In the genomic region with DNA sequence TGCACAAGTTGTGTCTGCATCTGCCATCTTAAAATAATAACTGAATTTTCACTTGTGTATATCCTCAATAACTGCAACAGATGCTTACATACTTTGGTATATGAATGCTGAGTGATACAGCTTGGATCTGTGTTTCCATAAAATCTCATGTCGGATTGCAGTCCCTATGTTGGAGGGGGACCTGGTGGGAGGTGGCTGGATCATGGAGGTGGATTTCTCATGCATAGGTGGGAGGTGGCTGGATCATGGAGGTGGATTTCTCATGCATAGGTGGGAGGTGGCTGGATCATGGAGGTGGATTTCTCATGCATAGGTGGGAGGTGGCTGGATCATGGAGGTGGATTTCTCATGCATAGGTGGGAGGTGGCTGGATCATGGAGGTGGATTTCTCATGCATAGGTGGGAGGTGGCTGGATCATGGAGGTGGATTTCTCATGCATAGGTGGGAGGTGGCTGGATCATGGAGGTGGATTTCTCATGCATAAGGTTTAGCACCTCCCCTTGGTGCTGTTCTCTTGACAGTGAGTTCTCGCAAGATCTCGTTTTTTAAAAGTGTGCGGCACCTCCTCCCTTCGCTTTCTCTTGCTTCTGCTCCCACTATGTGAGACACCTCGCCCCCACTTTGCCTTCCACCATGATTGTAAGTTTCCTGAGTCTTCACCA, we compare ENCODE assay signal across 6 cellular contexts. TPM values are rescaled to one million over a fixed set of nuclear protein-coding genes. Genes with fewer than 3 reads are reported as not detected.
DNase-seq lines count a peak whose midpoint lies in the region; ATAC-seq, FAIRE-seq and TF ChIP-seq lines count a peak whose summit lies in the region.
"Not testable (repeated sequence)": the region's sequence is repeated elsewhere in the genome, so short reads cannot be mapped to it uniquely, and the experiment has no call there.

No MANE protein-coding gene starts in this region.

- peak overlapping the region in 4 of 7 donors; percentile 16 to 70 (median 59) for H3K27ac Mint-ChIP-seq in CD14-positive monocyte
- H3K27ac Mint-ChIP-seq in activated CD4-positive, alpha-beta T cell treated with anti-CD3 and anti-CD28 coated beads, Interleukin-2, amount 10 ng/mL, durations not matched to agents 24 days and 14 days = peak overlapping the region; percentile 39
- peak overlapping the region; percentile 76 for H3K27ac Mint-ChIP-seq in activated naive CD8-positive, alpha-beta T cell

- DNase-seq in CD14-positive monocyte (ENCODE audit: low spot score); RWPE2 (ENCODE audit: low spot score); activated CD4-positive, alpha-beta T cell treated with anti-CD3 and anti-CD28 coated beads, Interleukin-2, amount 10 ng/mL, durations not matched to agents 24 days and 14 days; keratinocyte (ENCODE audit: low read depth, low spot score); trophoblast cell: not testable (repeated sequence)

- peak overlapping the region; percentile 73 for H3K4me2 ChIP-seq in keratinocyte (ENCODE audit: control insufficient read depth, extremely low read depth, insufficient read depth, low read depth, low read length)
- H3K4me2 ChIP-seq in trophoblast cell (ENCODE audit: low read length) = not testable (repeated sequence)

- not testable (repeated sequence) for H2BK120ac ChIP-seq in trophoblast cell (ENCODE audit: insufficient read depth, low read length, poor library complexity)

- whole genome bisulfite sequencing in trophoblast cell (ENCODE audit: extremely low coverage, insufficient coverage, insufficient read length) = no CpG with 5 or more reads among the region's 6 CpGs

- peaks cover 30% of the 10 kb centered on the region for H3K36me3 ChIP-seq in RWPE2 (ENCODE audit: low read depth)
- H3K36me3 ChIP-seq in keratinocyte (ENCODE audit: control insufficient read depth in 2 of 2, extremely low read depth in 1 of 2, insufficient read depth in 2 of 2, low read length in 2 of 2); trophoblast cell (ENCODE audit: control insufficient read depth in 1 of 2, insufficient read depth in 2 of 2, low read length in 2 of 2): not testable (repeated sequence)

- not testable (repeated sequence) for H2AFZ ChIP-seq in keratinocyte (ENCODE audit: control insufficient read depth, low read length); trophoblast cell (ENCODE audit: insufficient read depth, low read length, poor library complexity)

- H3K9me3 Mint-ChIP-seq in CD14-positive monocyte; activated CD4-positive, alpha-beta T cell treated with anti-CD3 and anti-CD28 coated beads, Interleukin-2, amount 10 ng/mL, durations not matched to agents 24 days and 14 days; activated naive CD8-positive, alpha-beta T cell (ENCODE audit: low read depth): not testable (repeated sequence)

- H3K79me1 ChIP-seq in trophoblast cell (ENCODE audit: low read length) = not testable (repeated sequence)

- H3K9ac ChIP-seq in keratinocyte (ENCODE audit: control insufficient read depth, extremely low read depth, insufficient read depth, low read length); trophoblast cell (ENCODE audit: low read length): not testable (repeated sequence)

- H3K4me1 ChIP-seq in RWPE2 (ENCODE audit: insufficient read depth, poor library complexity, severe bottlenecking) = peaks cover 55% of the 10 kb centered on the region
- H3K4me1 ChIP-seq in keratinocyte (ENCODE audit: control insufficient read depth, extremely low read depth, insufficient read depth, low read length) = peaks cover 61% of the 10 kb centered on the region
- H3K4me1 ChIP-seq in trophoblast cell (ENCODE audit: control insufficient read depth in 1 of 2, insufficient read depth in 2 of 2, low read length in 2 of 2) = not testable (repeated sequence)

- not testable (repeated sequence) for H2BK5ac ChIP-seq in trophoblast cell (ENCODE audit: low read depth, low read length, poor library complexity)

- H4K20me1 ChIP-seq in keratinocyte (ENCODE audit: control insufficient read depth, extremely low read depth, insufficient read depth, low read length) = not testable (repeated sequence)

- H4K8ac ChIP-seq in trophoblast cell (ENCODE audit: low read depth, low read length) = not testable (repeated sequence)

- not testable (repeated sequence) for H2BK12ac ChIP-seq in trophoblast cell (ENCODE audit: low read length)

- not testable (repeated sequence) for H3K23ac ChIP-seq in trophoblast cell (ENCODE audit: low read length)

- not testable (repeated sequence) for H3K18ac ChIP-seq in trophoblast cell (ENCODE audit: low read length)

- not testable (repeated sequence) for H4K91ac ChIP-seq in trophoblast cell (ENCODE audit: low read depth, low read length)

- not testable (repeated sequence) for H3K27me3 Mint-ChIP-seq in CD14-positive monocyte (ENCODE audit: low read depth in 3 of 3); activated CD4-positive, alpha-beta T cell treated with anti-CD3 and anti-CD28 coated beads, Interleukin-2, amount 10 ng/mL, durations not matched to agents 24 days and 14 days; activated naive CD8-positive, alpha-beta T cell

- H3K27ac ChIP-seq in RWPE2 (ENCODE audit: poor library complexity, severe bottlenecking) = peak overlapping the region; percentile 37
- not testable (repeated sequence) for H3K27ac ChIP-seq in keratinocyte (ENCODE audit: control insufficient read depth, insufficient read depth, low read length); trophoblast cell (ENCODE audit: low read depth, low read length)

- H4K12ac ChIP-seq in trophoblast cell (ENCODE audit: low read depth, low read length) = not testable (repeated sequence)

- not testable (repeated sequence) for ATAC-seq in RWPE2 (ENCODE audit: low read depth)

- not testable (repeated sequence) for H3K14ac ChIP-seq in trophoblast cell (ENCODE audit: low read length)

- peaks cover 93% of the 10 kb centered on the region for H3K79me2 ChIP-seq in keratinocyte (ENCODE audit: control insufficient read depth, insufficient read depth, low read length)
- H3K79me2 ChIP-seq in trophoblast cell (ENCODE audit: control insufficient read depth, insufficient read depth, low read length, poor library complexity) = not testable (repeated sequence)

- peak overlapping the region; percentile 27 for H3K4ac ChIP-seq in trophoblast cell (ENCODE audit: low read depth, low read length)

- not testable (repeated sequence) for H3K9me3 ChIP-seq in RWPE2 (ENCODE audit: severe bottlenecking); keratinocyte (ENCODE audit: control insufficient read depth, low read depth, low read length); trophoblast cell (ENCODE audit: insufficient read depth, low read depth, low read length)

- not testable (repeated sequence) for H2AK5ac ChIP-seq in trophoblast cell (ENCODE audit: low read length)

- H3K27me3 ChIP-seq in RWPE2 (ENCODE audit: insufficient read depth, poor library complexity, severe bottlenecking); keratinocyte (ENCODE audit: control insufficient read depth, extremely low read depth, insufficient read depth, low read length); trophoblast cell (ENCODE audit: insufficient read depth, low read length): not testable (repeated sequence)

- H3K4me1 Mint-ChIP-seq in CD14-positive monocyte = peaks cover 61% of the 10 kb centered on the region
- peaks cover 61% of the 10 kb centered on the region for H3K4me1 Mint-ChIP-seq in activated CD4-positive, alpha-beta T cell treated with anti-CD3 and anti-CD28 coated beads, Interleukin-2, amount 10 ng/mL, durations not matched to agents 24 days and 14 days
- H3K4me1 Mint-ChIP-seq in activated naive CD8-positive, alpha-beta T cell (ENCODE audit: low read depth) = peaks cover 85% of the 10 kb centered on the region

- H3K4me3 ChIP-seq in RWPE2 (ENCODE audit: severe bottlenecking); keratinocyte (ENCODE audit: control insufficient read depth in 2 of 3, extremely low read depth in 1 of 3, insufficient read depth in 2 of 3, low read depth in 1 of 3, low read length in 3 of 3); trophoblast cell (ENCODE audit: low read depth, low read length): not testable (repeated sequence)

- not testable (repeated sequence) for H3K9me1 ChIP-seq in keratinocyte (ENCODE audit: control insufficient read depth, extremely low read depth, insufficient read depth, low read length)

- not testable (repeated sequence) for TF ChIP-seq CTCF in CD14-positive monocyte (IDR thresholded peaks at IDR 0.05); RWPE2 (IDR thresholded peaks at IDR 0.05; ENCODE audit: poor library complexity, severe bottlenecking); keratinocyte (optimal IDR thresholded peaks at IDR 0.05 in 1 of 3, IDR thresholded peaks at IDR 0.05 in 1 of 3, conservative IDR thresholded peaks at IDR 0.05 in 1 of 3; ENCODE audit: extremely low read depth in 1 of 3, insufficient read depth in 2 of 3, low read length in 3 of 3)

- H3K4me3 Mint-ChIP-seq in CD14-positive monocyte; activated CD4-positive, alpha-beta T cell treated with anti-CD3 and anti-CD28 coated beads, Interleukin-2, amount 10 ng/mL, durations not matched to agents 24 days and 14 days; activated naive CD8-positive, alpha-beta T cell: not testable (repeated sequence)

- intact Hi-C loops in CD14-positive monocyte (cut with micrococcal nuclease) = loop anchor here in 1 of 2 donors (5.0 kb wide), 1 partner anchor 38 kb away; a partner anchor contains a TSS
- intact Hi-C loops in activated CD4-positive, alpha-beta T cell treated with anti-CD3 and anti-CD28 coated beads, Interleukin-2, amount 10 ng/mL, durations not matched to agents 24 days and 14 days (cut with micrococcal nuclease) = not testable (repeated sequence)

- FAIRE-seq in keratinocyte (lab: Jason Lieb, UNC) = not testable (repeated sequence)

- peaks cover 33 to 51% of the 10 kb centered on the region in 2 donors for H3K36me3 Mint-ChIP-seq in CD14-positive monocyte
- peaks cover 45% of the 10 kb centered on the region for H3K36me3 Mint-ChIP-seq in activated CD4-positive, alpha-beta T cell treated with anti-CD3 and anti-CD28 coated beads, Interleukin-2, amount 10 ng/mL, durations not matched to agents 24 days and 14 days (ENCODE audit: low read depth)
- H3K36me3 Mint-ChIP-seq in activated naive CD8-positive, alpha-beta T cell = peaks cover 25% of the 10 kb centered on the region

- dilution Hi-C loops in keratinocyte (cut with MboI; ENCODE audit: extremely low pct_ligation_motif_present, low sequenced_read_pairs) = not testable (repeated sequence)

RNA-seq across cellular contexts. Expression of a gene that starts 37.3 kb away (rescaled TPM):
- polyA plus RNA-seq in CD14-positive monocyte (1 to 10 TPM; 2.7 to 3.0 TPM), keratinocyte (18.1 to 28.3 TPM (median 27.0 TPM) in 3 replicates)
- total RNA-seq in activated CD4-positive, alpha-beta T cell treated with anti-CD3 and anti-CD28 coated beads, Interleukin-2, amount 10 ng/mL, durations not matched to agents 24 days and 14 days = 61.7 and 62.6 TPM in 2 replicates
- 5.1 TPM for polyA plus RNA-seq in keratinocyte (2011; ENCODE audit: low read depth)
- 15.2 and 20.9 TPM in 2 replicates for polyA plus RNA-seq in keratinocyte (2011; cell fraction: cytosol; rRNA removed)
- 33.3 and 36.1 TPM in 2 replicates for polyA plus RNA-seq in keratinocyte (2011; cell fraction: nucleus; rRNA removed)
- 7.2 and 21.3 TPM in 2 replicates for polyA plus RNA-seq in keratinocyte (2012; ENCODE audit: low replicate concordance)
- 19.8 to 29.4 TPM (median 20.2 TPM) in 3 replicates for polyA minus RNA-seq in keratinocyte
- polyA minus RNA-seq in keratinocyte (2011; cell fraction: cytosol; rRNA and poly(A)+ RNA removed) = 16.7 TPM
- 24.5 and 51.2 TPM in 2 replicates for polyA minus RNA-seq in keratinocyte (2011; cell fraction: nucleus; rRNA and poly(A)+ RNA removed)
- 25.5 and 25.8 TPM in 2 replicates for polyA plus RNA-seq in trophoblast cell (2013)
